ENCODE assay signal across 1 cellular context in the genomic region with DNA sequence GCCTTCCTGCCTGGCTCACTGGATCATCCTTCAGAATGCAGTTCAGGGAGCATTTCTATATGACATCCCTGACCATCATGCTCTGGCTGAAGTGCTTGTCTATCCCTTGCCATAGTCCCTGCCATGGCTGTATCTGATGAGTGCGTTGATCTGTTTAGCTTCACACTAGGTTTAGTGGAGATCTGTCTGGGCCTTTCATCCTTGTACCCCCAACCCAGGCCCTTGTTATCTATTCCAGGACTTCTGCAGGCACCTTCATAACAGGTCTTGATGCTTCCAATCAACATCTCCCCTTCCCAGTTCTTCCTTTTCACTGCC.
TF ChIP-seq lines count a peak whose summit lies in the region.

No MANE protein-coding gene starts in this region.

TF ChIP-seq in H1, 55 proteins besides CTCF, POLR2A, EP300 and RAD21 (continued from another document):
- TF ChIP-seq KDM4A (IDR thresholded peaks at IDR 0.05; ENCODE audit: low read depth, low read length, severe bottlenecking), result no peak
- TF ChIP-seq RFX5 (IDR thresholded peaks at IDR 0.05; ENCODE audit: borderline replicate concordance, low read depth, low read length), result no peak
- TF ChIP-seq NANOG (IDR thresholded peaks at IDR 0.05; ENCODE audit: insufficient read depth, low read depth, low read length, poor library complexity, severe bottlenecking), result no peak
- TF ChIP-seq KDM1A (IDR thresholded peaks at IDR 0.05; ENCODE audit: borderline replicate concordance, low read length), result no peak
- TF ChIP-seq GABPA (IDR thresholded peaks at IDR 0.05; ENCODE audit: borderline replicate concordance, insufficient read depth, low read length), result no peak
- TF ChIP-seq FOSL1 (IDR thresholded peaks at IDR 0.05; ENCODE audit: insufficient read depth, low read depth, low read length), result no peak
- no peak for TF ChIP-seq HDAC6 (IDR thresholded peaks at IDR 0.05; ENCODE audit: low read depth, low read length)
- no peak for TF ChIP-seq CEBPB (IDR thresholded peaks at IDR 0.05; ENCODE audit: low read depth, low read length)
- no peak for TF ChIP-seq CBX8 (IDR thresholded peaks at IDR 0.05; ENCODE audit: borderline replicate concordance, low read depth, low read length)
